8 cellular contexts compared by ENCODE assay signal in genomic region chr6:2972219-2972487, GRCh38. TPM values are rescaled to one million over a fixed set of nuclear protein-coding genes. Genes with fewer than 3 reads are reported as not detected.
DNase-seq lines count a peak whose midpoint lies in the region; ATAC-seq, FAIRE-seq and TF ChIP-seq lines count a peak whose summit lies in the region.
"Not testable (repeated sequence)": the region's sequence is repeated elsewhere in the genome, so short reads cannot be mapped to it uniquely, and the experiment has no call there.

No MANE protein-coding gene starts in this region.

- TF ChIP-seq EP300 in A549 (IDR thresholded peaks at IDR 0.05); H1 (IDR thresholded peaks at IDR 0.05; ENCODE audit: borderline replicate concordance in 1 of 2, low read depth in 2 of 2, low read length in 2 of 2): not testable (repeated sequence)

- not testable (repeated sequence) for H3K23me2 ChIP-seq in H1 (ENCODE audit: low read depth, low read length)

- peak overlapping the region; percentile 87 to 95 (median 93) for H3K4me3 Mint-ChIP-seq in nephron
- peak overlapping the region; percentile 77 for H3K4me3 Mint-ChIP-seq in stimulated activated effector memory CD8-positive, alpha-beta T cell treated with anti-CD3 and anti-CD28 coated beads, Interleukin-12 subunit alpha, Interleukin-12 subunit beta, amount 100 ng/mL, for 72 hours

- not testable (repeated sequence) for H2BK120ac ChIP-seq in H1 (replicated peaks; ENCODE audit: low read depth, low read length)

- H2BK15ac ChIP-seq in H1 (ENCODE audit: low read length): not testable (repeated sequence)

- not testable (repeated sequence) for H4K5ac ChIP-seq in H1 (ENCODE audit: insufficient read length, low read depth, low read length)

- not testable (repeated sequence) for H2AFZ ChIP-seq in HCT116 (ENCODE audit: low read depth, low read length, poor library complexity, severe bottlenecking); H1 (ENCODE audit: low read length)

- H3K18ac ChIP-seq in H1 (ENCODE audit: extremely low read depth, low read length): not testable (repeated sequence)

- ATAC-seq in A549; HCT116; stimulated activated effector memory CD8-positive, alpha-beta T cell treated with anti-CD3 and anti-CD28 coated beads, Interleukin-12 subunit alpha, Interleukin-12 subunit beta, amount 100 ng/mL, for 72 hours: not testable (repeated sequence)

- not testable (repeated sequence) for TF ChIP-seq RAD21 in A549 (conservative IDR thresholded peaks at IDR 0.05 in 1 of 2, IDR thresholded peaks at IDR 0.05 in 1 of 2); HCT116 (IDR thresholded peaks at IDR 0.05; ENCODE audit: low read depth); H1 (IDR thresholded peaks at IDR 0.05 in 1 of 2, conservative IDR thresholded peaks at IDR 0.05 in 1 of 2; ENCODE audit: low read depth in 2 of 2, low read length in 2 of 2)

- H3K27me3 Mint-ChIP-seq in nephron (ENCODE audit: low read depth): not testable (repeated sequence)

- POLR2A ChIA-PET in A549 (lab: Yijun Ruan, JAX): interaction anchor here (0.6 to 1.6 kb wide), 7 partner anchors 11 to 207 kb away, joined by 3 to 35 read pairs (median 3); partner anchors contain the start of gene WRNIP1
- POLR2A ChIA-PET in HCT116 (lab: Charles Lee): interaction anchor here (1.0 to 1.6 kb wide), 3 partner anchors 13 to 20 kb away, joined by 3 to 5 read pairs (median 4); no protein-coding TSS in a partner anchor
- POLR2A ChIA-PET in H1 (lab: Charles Lee; ENCODE audit: partially characterized antibody): interaction anchor here (0.8 to 1.5 kb wide), 8 partner anchors 9 to 103 kb away, joined by 3 to 10 read pairs (median 4); no protein-coding TSS in a partner anchor

- H3K23ac ChIP-seq in H1 (ENCODE audit: insufficient read length): not testable (repeated sequence)

- H3K4me1 ChIP-seq in A549 (peaks cover 25% of the 10 kb centered on the region), HCT116 (ENCODE audit: control insufficient read depth in 1 of 2, insufficient read depth in 2 of 2, low read length in 2 of 2) (peaks cover 19 to 40% of the 10 kb centered on the region in 2 experiments), adrenal gland (replicated peaks in 1 of 2) (peaks cover 9 to 43% of the 10 kb centered on the region in 2 donors)
- H3K4me1 ChIP-seq in H1 (replicated peaks in 1 of 4; ENCODE audit: control insufficient read depth in 3 of 4, insufficient read depth in 4 of 4, low read length in 3 of 4); iPS-20b (ENCODE audit: insufficient read depth, low read length): not testable (repeated sequence)

- 36% methylated on average over 1 of the region's 1 CpG for WGBS in A549 (ENCODE audit: missing lambda C conversion rate)
- 39 to 83% (median 51%) methylated on average over 1 of the region's 1 CpG for WGBS in adrenal gland, 4 donors
- WGBS in H1 (ENCODE audit: extremely low coverage in 1 of 2, insufficient coverage in 1 of 2, insufficient read length in 1 of 2, insufficient replicate concordance in 2 of 2, low coverage in 1 of 2, low lambda C conversion rate in 2 of 2, missing lambda C conversion rate in 1 of 2), 2 experiments: 80% methylated on average over 1 of the region's 1 CpG; no CpG with 5 or more reads in 1 of the 2 experiments

- H2BK12ac ChIP-seq in H1 (ENCODE audit: low read depth, low read length): not testable (repeated sequence)

- H3K27ac Mint-ChIP-seq in nephron: peak overlapping the region; percentile 92 to 98 (median 95)
- peak overlapping the region; percentile 91 for H3K27ac Mint-ChIP-seq in stimulated activated effector memory CD8-positive, alpha-beta T cell treated with anti-CD3 and anti-CD28 coated beads, Interleukin-12 subunit alpha, Interleukin-12 subunit beta, amount 100 ng/mL, for 72 hours

- H3K4me2 ChIP-seq in A549: peak overlapping the region; percentile 83
- peak overlapping the region; percentile 91 for H3K4me2 ChIP-seq in HCT116 (ENCODE audit: low read length)
- peak overlapping the region; percentile 78 to 89; a peak in 2 of 4 replicates for H3K4me2 ChIP-seq in H1 (ENCODE audit: insufficient read depth in 1 of 2, low read depth in 2 of 2, low read length in 2 of 2)

- H3K14ac ChIP-seq in H1 (ENCODE audit: insufficient read length): not testable (repeated sequence)

- H2BK5ac ChIP-seq in H1 (ENCODE audit: low read depth, low read length): not testable (repeated sequence)

- DNase-seq in A549 (ENCODE audit: low read depth in 1 of 2, low spot score in 1 of 2); HCT116 (ENCODE audit: low read depth, low spot score); WERI-Rb-1; adrenal gland; H1 (ENCODE audit: low read depth in 1 of 2, low spot score in 2 of 2); stimulated activated effector memory CD8-positive, alpha-beta T cell treated with anti-CD3 and anti-CD28 coated beads, Interleukin-12 subunit alpha, Interleukin-12 subunit beta, amount 100 ng/mL, for 72 hours (ENCODE audit: low spot score in 2 of 2): not testable (repeated sequence)

- not testable (repeated sequence) for H3K27me3 ChIP-seq in HCT116 (ENCODE audit: insufficient read depth, low read length); WERI-Rb-1 (ENCODE audit: insufficient read depth, low read depth, severe bottlenecking); adrenal gland; H1 (replicated peaks in 1 of 4; ENCODE audit: control insufficient read depth in 3 of 4, extremely low read depth in 1 of 4, insufficient read depth in 3 of 4, low read length in 3 of 4)
- peaks cover 17% of the 10 kb centered on the region; the same call in 1 of the 2 replicates for H3K27me3 ChIP-seq in iPS-20b (ENCODE audit: insufficient read depth, low read length)

- peak overlapping the region; percentile 82 for H3K9ac ChIP-seq in HCT116 (ENCODE audit: low read length)
- not testable (repeated sequence) for H3K9ac ChIP-seq in H1 (replicated peaks in 1 of 4; ENCODE audit: extremely low read depth in 1 of 4, low read depth in 3 of 4, low read length in 3 of 4); iPS-20b (ENCODE audit: low read depth, low read length)

- H3K36me3 ChIP-seq in HCT116 (ENCODE audit: control insufficient read depth in 1 of 2, insufficient read depth in 2 of 2, low read length in 2 of 2); WERI-Rb-1; adrenal gland (replicated peaks in 1 of 2); H1 (ENCODE audit: control insufficient read depth in 2 of 4, insufficient read depth in 4 of 4, low read length in 3 of 4); iPS-20b (ENCODE audit: insufficient read depth, low read depth, low read length): not testable (repeated sequence)

- not testable (repeated sequence) for H3K9me3 Mint-ChIP-seq in nephron; stimulated activated effector memory CD8-positive, alpha-beta T cell treated with anti-CD3 and anti-CD28 coated beads, Interleukin-12 subunit alpha, Interleukin-12 subunit beta, amount 100 ng/mL, for 72 hours

- peaks cover 42% of the 10 kb centered on the region for H3K4me1 Mint-ChIP-seq in nephron
- peaks cover 41% of the 10 kb centered on the region for H3K4me1 Mint-ChIP-seq in stimulated activated effector memory CD8-positive, alpha-beta T cell treated with anti-CD3 and anti-CD28 coated beads, Interleukin-12 subunit alpha, Interleukin-12 subunit beta, amount 100 ng/mL, for 72 hours

- not testable (repeated sequence) for H3K79me1 ChIP-seq in H1 (ENCODE audit: low read depth, low read length)

- not testable (repeated sequence) for H4K8ac ChIP-seq in H1 (ENCODE audit: extremely low read depth, insufficient read depth, low read length)

- H2AK5ac ChIP-seq in H1 (ENCODE audit: low read depth, low read length): not testable (repeated sequence)

- FAIRE-seq in A549 (lab: Jason Lieb, UNC); H1 (lab: Jason Lieb, UNC): not testable (repeated sequence)

- H3K56ac ChIP-seq in H1 (replicated peaks; ENCODE audit: insufficient read length, low read depth, low read length): not testable (repeated sequence)

- H2BK20ac ChIP-seq in H1 (ENCODE audit: low read length): not testable (repeated sequence)

- intact Hi-C loops in HCT116 (cut with micrococcal nuclease): loop anchor here (1.0 kb wide), 1 partner anchor 20 kb away; no protein-coding TSS in a partner anchor
- intact Hi-C loops in adrenal gland (cut with DNase I): not testable (repeated sequence)

- BruUV-seq in HCT116 (replicated peaks; lab: Mats Ljungman, UMichigan): TSS peak; percentile 39

- H3K79me2 ChIP-seq in HCT116 (ENCODE audit: insufficient read depth, low read length): 0 out of 2 replicates have a peak, but pooled peaks cover 10% of the 10 kb centered on the region
- H3K79me2 ChIP-seq in H1 (ENCODE audit: control insufficient read depth in 1 of 2, insufficient read depth in 2 of 2, low read length in 2 of 2): not testable (repeated sequence)

- not testable (repeated sequence) for H4K91ac ChIP-seq in H1 (replicated peaks; ENCODE audit: insufficient read length, low read length)

- TF ChIP-seq CTCF in A549 (IDR thresholded peaks at IDR 0.05); HCT116 (IDR thresholded peaks at IDR 0.05 in 2 of 3, conservative IDR thresholded peaks at IDR 0.05 in 1 of 3; ENCODE audit: borderline replicate concordance in 1 of 3, insufficient read depth in 1 of 3, low read depth in 2 of 3, low read length in 2 of 3); WERI-Rb-1 (IDR thresholded peaks at IDR 0.05; ENCODE audit: low read depth, low read length); adrenal gland (IDR thresholded peaks at IDR 0.05); H1 (IDR thresholded peaks at IDR 0.05; ENCODE audit: control extremely low read depth in 1 of 3, insufficient read depth in 1 of 3, low read depth in 1 of 3, low read length in 3 of 3); nephron (IDR thresholded peaks at IDR 0.05; ENCODE audit: unreplicated experiment in 3 of 3): not testable (repeated sequence)

- H3K9me2 ChIP-seq in HCT116 (ENCODE audit: insufficient read depth): not testable (repeated sequence)

- peak overlapping the region; percentile 88 to 99 for H3K27ac ChIP-seq in A549
- H3K27ac ChIP-seq in HCT116 (ENCODE audit: low read depth, low read length): peak overlapping the region; percentile 92
- H3K27ac ChIP-seq in WERI-Rb-1; H1 (ENCODE audit: low read depth, low read length); iPS-20b (ENCODE audit: low read length): not testable (repeated sequence)
- H3K27ac ChIP-seq in adrenal gland: peak overlapping the region; percentile 82 to 99 (median 96)

- CTCF ChIA-PET in A549 (lab: Yijun Ruan, JAX) (interaction anchor here (0.7 to 1.6 kb wide), 7 partner anchors 11 to 816 kb away, joined by 3 to 10 read pairs (median 3); no protein-coding TSS in a partner anchor), HCT116 (lab: Charles Lee) (interaction anchor here (1.0 to 1.2 kb wide), 3 partner anchors 14 to 222 kb away, joined by 3 to 5 read pairs (median 3); partner anchors contain the start of gene MYLK4), H1 (lab: Charles Lee; ENCODE audit: partially characterized antibody) (interaction anchor here (0.8 to 1.5 kb wide), 6 partner anchors 8 to 121 kb away, joined by 3 to 10 read pairs (median 4); partner anchors contain the start of gene NQO2)

- RAD21 ChIA-PET in HCT116 (lab: Charles Lee; ENCODE audit: low non-redundant PET in 1 of 2, low total read pairs in 2 of 2, uncharacterized antibody in 2 of 2, unreplicated experiment in 2 of 2): not testable (repeated sequence)

- H3K4me3 ChIP-seq in A549: peak overlapping the region; percentile 86
- H3K4me3 ChIP-seq in HCT116 (replicated peaks in 1 of 2; ENCODE audit: low read depth in 1 of 2, low read length in 2 of 2): peak overlapping the region; percentile 53 to 70
- H3K4me3 ChIP-seq in WERI-Rb-1 (ENCODE audit: low read depth, low read length): peak overlapping the region; percentile 76
- H3K4me3 ChIP-seq in adrenal gland: peak overlapping the region in 2 of 4 donors; percentile 66 to 84
- peak overlapping the region in 1 of 4 experiments; percentile 78; a peak in 1 of 8 replicates for H3K4me3 ChIP-seq in H1 (ENCODE audit: extremely low read depth in 1 of 4, insufficient read depth in 2 of 4, low read depth in 3 of 4, low read length in 4 of 4)
- peak overlapping the region; percentile 67; the same call in 1 of the 2 replicates for H3K4me3 ChIP-seq in iPS-20b (ENCODE audit: low read length)

- not testable (repeated sequence) for H3K36me3 Mint-ChIP-seq in nephron (ENCODE audit: low read depth)
- H3K36me3 Mint-ChIP-seq in stimulated activated effector memory CD8-positive, alpha-beta T cell treated with anti-CD3 and anti-CD28 coated beads, Interleukin-12 subunit alpha, Interleukin-12 subunit beta, amount 100 ng/mL, for 72 hours: peaks cover 15% of the 10 kb centered on the region

- H4K20me1 ChIP-seq in HCT116 (ENCODE audit: insufficient read depth); H1 (replicated peaks in 1 of 2; ENCODE audit: control insufficient read depth in 1 of 2, insufficient read depth in 2 of 2, low read length in 2 of 2): not testable (repeated sequence)

- H3K4ac ChIP-seq in H1 (replicated peaks; ENCODE audit: insufficient read length, low read depth, low read length): not testable (repeated sequence)

- TF ChIP-seq POLR2A in A549 (IDR thresholded peaks at IDR 0.05; ENCODE audit: low read length); HCT116 (IDR thresholded peaks at IDR 0.05; ENCODE audit: borderline replicate concordance, extremely low read depth, insufficient read depth, insufficient read length); adrenal gland (IDR thresholded peaks at IDR 0.05); H1 (IDR thresholded peaks at IDR 0.05; ENCODE audit: control extremely low read depth in 1 of 2, low read depth in 2 of 2, low read length in 2 of 2): not testable (repeated sequence)

- not testable (repeated sequence) for H3K9me3 ChIP-seq in A549; HCT116 (ENCODE audit: control insufficient read depth in 1 of 2, insufficient read depth in 1 of 2, low read depth in 1 of 2, low read length in 2 of 2); WERI-Rb-1 (ENCODE audit: severe bottlenecking); adrenal gland (replicated peaks in 1 of 3); H1 (ENCODE audit: insufficient read depth in 2 of 2, low read depth in 1 of 2, low read length in 1 of 2); iPS-20b (ENCODE audit: insufficient read depth, low read depth, low read length)

RNA-seq across cellular contexts. Expression of gene SERPINB6, which starts 0.8 kb away (rescaled TPM):
- polyA plus RNA-seq in A549 (2011; rRNA removed) (107 and 126 TPM in 2 replicates), A549 (2017; fragmentation: RNase III; extraction: RNeasy Plus Mini Kit Qiagen cat#74134 plus additional on column Dnase treatment) (98.5 to 107 TPM (median 104 TPM) in 3 replicates), adrenal gland (100 to 1,000 TPM; 161 to 332 (median 229) TPM), H1 (2011; rRNA removed) (27.2 and 29.5 TPM in 2 replicates)
- polyA plus RNA-seq in A549 (2012; cell fraction: cytosol; rRNA removed): 84.1 and 91.4 TPM in 2 replicates
- 86.4 and 139 TPM in 2 replicates for polyA plus RNA-seq in A549 (2012; cell fraction: nucleus; rRNA removed)
- polyA minus RNA-seq in A549 (2011; rRNA and poly(A)+ RNA removed): 65.5 and 65.6 TPM in 2 replicates
- total RNA-seq in HCT116 (2021; ENCODE audit: unreplicated experiment) (103 TPM), adrenal gland (100 to 1,000 TPM; 161 to 258 (median 209) TPM)
- polyA plus RNA-seq in HCT116 (2012): 112 and 120 TPM in 2 replicates
- total RNA-seq in H1 (2021; fragmentation: NEBNext Ultra II Directional; extraction: Animal tissue kit (Norgen Biotek cat#: 25700)): 29.4 and 31.2 TPM in 2 replicates
- 32.8 TPM for polyA plus RNA-seq in H1 (2011; cell fraction: cytosol; rRNA removed)
- polyA plus RNA-seq in H1 (2011; cell fraction: nucleus; rRNA removed): 24.9 TPM
- 27.7 to 33.6 TPM (median 29.1 TPM) in 4 replicates for polyA plus RNA-seq in H1 (2012, experiment 1 of 2)
- 22.1 TPM for polyA plus RNA-seq in H1 (2012, experiment 2 of 2)
- polyA plus RNA-seq in H1 (2013, experiment 1 of 2): 31.5 TPM
- 31.6 TPM for polyA plus RNA-seq in H1 (2013, experiment 2 of 2)
- polyA minus RNA-seq in H1 (2011; rRNA and poly(A)+ RNA removed): 13.3 and 15.1 TPM in 2 replicates
- 12.4 TPM for polyA minus RNA-seq in H1 (2011; cell fraction: cytosol; rRNA and poly(A)+ RNA removed)
- polyA minus RNA-seq in H1 (2011; cell fraction: nucleus; rRNA and poly(A)+ RNA removed): 9.6 TPM

RNA-seq across cellular contexts. Expression of gene NQO2, which starts 27.5 kb away (rescaled TPM):
- polyA plus RNA-seq in A549 (2011; rRNA removed) (77.0 and 86.5 TPM in 2 replicates), A549 (2017; fragmentation: RNase III; extraction: RNeasy Plus Mini Kit Qiagen cat#74134 plus additional on column Dnase treatment) (61.3 to 70.6 TPM (median 67.2 TPM) in 3 replicates), adrenal gland (100 to 1,000 TPM; 100 to 177 (median 158) TPM), H1 (2011; rRNA removed) (135 and 168 TPM in 2 replicates)
- polyA plus RNA-seq in A549 (2012; cell fraction: cytosol; rRNA removed): 78.6 and 80.2 TPM in 2 replicates
- polyA plus RNA-seq in A549 (2012; cell fraction: nucleus; rRNA removed): 37.9 and 48.4 TPM in 2 replicates
- polyA minus RNA-seq in A549 (2011; rRNA and poly(A)+ RNA removed): 47.2 and 54.9 TPM in 2 replicates
- total RNA-seq in HCT116 (2021; ENCODE audit: unreplicated experiment) (82.9 TPM), adrenal gland (100 to 1,000 TPM; 133 to 200 (median 146) TPM)
- polyA plus RNA-seq in HCT116 (2012): 102 TPM in 2 replicates
- 126 and 135 TPM in 2 replicates for total RNA-seq in H1 (2021; fragmentation: NEBNext Ultra II Directional; extraction: Animal tissue kit (Norgen Biotek cat#: 25700))
- 159 TPM for polyA plus RNA-seq in H1 (2011; cell fraction: cytosol; rRNA removed)
- 86.7 TPM for polyA plus RNA-seq in H1 (2011; cell fraction: nucleus; rRNA removed)
- 137 to 177 TPM (median 167 TPM) in 4 replicates for polyA plus RNA-seq in H1 (2012, experiment 1 of 2)
- 169 TPM for polyA plus RNA-seq in H1 (2012, experiment 2 of 2)
- polyA plus RNA-seq in H1 (2013, experiment 1 of 2): 90.2 TPM
- polyA plus RNA-seq in H1 (2013, experiment 2 of 2): 97.3 TPM
- 98.2 and 115 TPM in 2 replicates for polyA minus RNA-seq in H1 (2011; rRNA and poly(A)+ RNA removed)
- 83.5 TPM for polyA minus RNA-seq in H1 (2011; cell fraction: cytosol; rRNA and poly(A)+ RNA removed)
- 27.6 TPM for polyA minus RNA-seq in H1 (2011; cell fraction: nucleus; rRNA and poly(A)+ RNA removed)
